8 cellular contexts compared by ENCODE assay signal in the genomic region with DNA sequence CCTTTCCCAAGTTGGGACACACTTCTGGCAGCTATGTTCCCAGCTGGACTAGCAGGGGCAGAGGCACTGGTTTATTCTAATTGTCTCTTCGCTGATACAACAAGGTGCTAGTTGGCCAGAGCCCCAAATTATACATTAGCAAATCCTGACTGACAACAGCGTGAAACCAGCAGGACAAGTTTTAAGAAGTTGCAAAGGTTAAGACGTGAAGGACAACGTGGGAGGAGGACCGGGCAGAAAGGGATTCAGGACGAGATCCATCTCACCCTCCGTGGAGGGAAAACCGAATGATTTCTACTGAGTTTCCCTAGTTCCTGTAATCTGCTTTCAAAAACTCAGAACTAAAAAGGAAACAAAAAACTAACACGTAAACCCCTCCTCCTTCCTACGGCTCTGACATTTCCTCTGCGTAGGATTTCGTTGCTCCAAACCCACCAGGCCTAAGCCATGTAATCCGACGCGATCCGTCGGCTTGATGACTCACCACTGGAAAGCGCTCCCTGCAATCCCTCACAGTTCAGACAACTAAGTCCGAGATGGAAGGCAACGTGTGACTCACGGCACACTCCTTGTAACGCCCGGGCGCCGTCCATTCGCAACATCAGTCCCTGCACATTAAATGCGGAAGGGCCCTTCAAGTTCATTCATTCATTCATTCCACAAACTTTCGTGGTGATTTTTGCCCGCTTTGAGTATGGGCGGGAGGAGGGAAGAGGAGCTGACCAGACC. TPM values are rescaled to one million over a fixed set of nuclear protein-coding genes. Genes with fewer than 3 reads are reported as not detected.
DNase-seq lines count a peak whose midpoint lies in the region; ATAC-seq and TF ChIP-seq lines count a peak whose summit lies in the region.

No MANE protein-coding gene starts in this region.

- H3K4me3 ChIP-seq in endocrine pancreas (ENCODE audit: control insufficient read depth, insufficient read depth, low read length): peak overlapping the region; percentile 51

- H3K27ac Mint-ChIP-seq in CD14-positive monocyte (peak overlapping the region; percentile 96 to 99 (median 98)), memory B cell (peak overlapping the region; percentile 93)
- H3K27ac Mint-ChIP-seq in activated CD8-positive, alpha-beta memory T cell treated with anti-CD3 and anti-CD28 coated beads, Interleukin-2, amount 10 ng/mL, durations not matched to agents 7 days and 5 days: peak overlapping the region; percentile 98

- peaks cover 12% of the 10 kb centered on the region for H3K4me1 Mint-ChIP-seq in CD14-positive monocyte
- H3K4me1 Mint-ChIP-seq in activated CD8-positive, alpha-beta memory T cell treated with anti-CD3 and anti-CD28 coated beads, Interleukin-2, amount 10 ng/mL, durations not matched to agents 7 days and 5 days: peaks cover 37% of the 10 kb centered on the region
- H3K4me1 Mint-ChIP-seq in memory B cell: peaks cover 12% of the 10 kb centered on the region

- peaks cover 0 to 2% of the 10 kb centered on the region in 2 donors for H3K36me3 Mint-ChIP-seq in CD14-positive monocyte
- peaks cover 19% of the 10 kb centered on the region for H3K36me3 Mint-ChIP-seq in activated CD8-positive, alpha-beta memory T cell treated with anti-CD3 and anti-CD28 coated beads, Interleukin-2, amount 10 ng/mL, durations not matched to agents 7 days and 5 days
- no peaks in the 10 kb centered on the region for H3K36me3 Mint-ChIP-seq in memory B cell

- ATAC-seq in GM19395 (IDR thresholded peaks at IDR 0.05; ENCODE audit: unreplicated experiment): peak; percentile 60
- ATAC-seq in HG03571 (IDR thresholded peaks at IDR 0.05; ENCODE audit: unreplicated experiment): peak; percentile 45
- ATAC-seq in activated CD8-positive, alpha-beta memory T cell treated with anti-CD3 and anti-CD28 coated beads, Interleukin-2, amount 10 ng/mL, durations not matched to agents 7 days and 5 days: peak; percentile 83
- peak; percentile 72 for ATAC-seq in memory B cell (ENCODE audit: low read depth)

- intact Hi-C loops in CD14-positive monocyte (cut with micrococcal nuclease): loop anchor here (2.0 to 10.0 kb wide), 3 partner anchors 31 to 930 kb away; a partner anchor contains a TSS

- TF ChIP-seq CTCF in CD14-positive monocyte (IDR thresholded peaks at IDR 0.05): no peak

- peak overlapping the region; percentile 48 for H3K9ac ChIP-seq in endocrine pancreas (ENCODE audit: control insufficient read depth, insufficient read depth, low read length)

- peaks cover 0 to 4% (median 0%) of the 10 kb centered on the region in 3 donors for H3K27me3 Mint-ChIP-seq in CD14-positive monocyte (ENCODE audit: low read depth in 3 of 3)
- H3K27me3 Mint-ChIP-seq in activated CD8-positive, alpha-beta memory T cell treated with anti-CD3 and anti-CD28 coated beads, Interleukin-2, amount 10 ng/mL, durations not matched to agents 7 days and 5 days: no peaks in the 10 kb centered on the region
- no peaks in the 10 kb centered on the region for H3K27me3 Mint-ChIP-seq in memory B cell

- H3K4me3 Mint-ChIP-seq in CD14-positive monocyte (peak overlapping the region; percentile 87 to 97), memory B cell (peak overlapping the region; percentile 98)
- H3K4me3 Mint-ChIP-seq in activated CD8-positive, alpha-beta memory T cell treated with anti-CD3 and anti-CD28 coated beads, Interleukin-2, amount 10 ng/mL, durations not matched to agents 7 days and 5 days: peak overlapping the region; percentile 92

- H3K36me3 ChIP-seq in endocrine pancreas (ENCODE audit: control insufficient read depth, insufficient read depth, low read length): no peaks in the 10 kb centered on the region

- CTCF ChIA-PET in activated CD8-positive, alpha-beta memory T cell treated with anti-CD3 and anti-CD28 coated beads, Interleukin-2, amount 10 ng/mL, durations not matched to agents 7 days and 5 days (lab: Charles Lee): interaction anchor here (0.8 kb wide), 1 partner anchor 9 kb away, joined by 3 read pairs; no protein-coding TSS in a partner anchor

- H3K9me3 Mint-ChIP-seq in CD14-positive monocyte (no peaks in the 10 kb centered on the region), memory B cell (no peaks in the 10 kb centered on the region)
- no peaks in the 10 kb centered on the region for H3K9me3 Mint-ChIP-seq in activated CD8-positive, alpha-beta memory T cell treated with anti-CD3 and anti-CD28 coated beads, Interleukin-2, amount 10 ng/mL, durations not matched to agents 7 days and 5 days (ENCODE audit: low read depth)

- peak; percentile 96 for DNase-seq in CD14-positive monocyte (ENCODE audit: low spot score)
- DNase-seq in NOMO-1 treated with DMSO at 0.1 percent for 48 hours (lab: John Stamatoyannopoulos, UW; ENCODE audit: unreplicated experiment): peak; percentile 88
- DNase-seq in activated CD8-positive, alpha-beta memory T cell treated with anti-CD3 and anti-CD28 coated beads, Interleukin-2, amount 10 ng/mL, durations not matched to agents 7 days and 5 days: peak; percentile 81
- peak; percentile 34 to 44 for DNase-seq in memory B cell (ENCODE audit: low spot score in 2 of 2)
- DNase-seq in stimulated activated CD8-positive, alpha-beta memory T cell treated with anti-CD3 and anti-CD28 coated beads, Interleukin-12 subunit alpha, Interleukin-12 subunit beta, amount 100 ng/mL, for 1 hour (ENCODE audit: low read depth): peak; percentile 42

- H3K27me3 ChIP-seq in endocrine pancreas (ENCODE audit: control insufficient read depth, insufficient read depth, low read length): no peaks in the 10 kb centered on the region

- no peaks in the 10 kb centered on the region for H3K9me3 ChIP-seq in endocrine pancreas (ENCODE audit: control insufficient read depth, low read length)

- H3K4me1 ChIP-seq in endocrine pancreas (ENCODE audit: control insufficient read depth, insufficient read depth, low read length): peaks cover 4% of the 10 kb centered on the region

RNA-seq across cellular contexts. Expression of a gene that starts 0.7 kb away (rescaled TPM):
- 1 to 10 TPM in 1 of 2 donors, under 1 TPM in 1; 0.80 to 1.2 TPM for polyA plus RNA-seq in CD14-positive monocyte
- 10 to 100 TPM; 27.5 to 32.6 TPM for total RNA-seq in activated CD8-positive, alpha-beta memory T cell treated with anti-CD3 and anti-CD28 coated beads, Interleukin-2, amount 10 ng/mL, durations not matched to agents 7 days and 5 days

RNA-seq across cellular contexts. Expression of a gene that starts 30.2 kb away (rescaled TPM):
- polyA plus RNA-seq in CD14-positive monocyte: not detected
- total RNA-seq in activated CD8-positive, alpha-beta memory T cell treated with anti-CD3 and anti-CD28 coated beads, Interleukin-2, amount 10 ng/mL, durations not matched to agents 7 days and 5 days: under 1 TPM in 1 of 2 experiments, not detected in 1; 0.61 TPM

Comparison
In these comparisons a context has a peak if more than half of its experiments do, and no peak if none do; other contexts are left out.
1. Peak in every context shown above with its lines: DNase-seq, ATAC-seq and H3K4me3 ChIP-seq.
2. DNase-seq: peak in every context shown above with its lines; median percentile 96 in CD14-positive monocyte; 88 in NOMO-1 treated with DMSO at 0.1 percent for 48 hours; 81 in activated CD8-positive, alpha-beta memory T cell treated with anti-CD3 and anti-CD28 coated beads, Interleukin-2, amount 10 ng/mL, durations not matched to agents 7 days and 5 days; 42 in stimulated activated CD8-positive, alpha-beta memory T cell treated with anti-CD3 and anti-CD28 coated beads, Interleukin-12 subunit alpha, Interleukin-12 subunit beta, amount 100 ng/mL, for 1 hour; 39 in memory B cell.